Comparison of ENCODE assay signal across 9 cellular contexts in the genomic region with DNA sequence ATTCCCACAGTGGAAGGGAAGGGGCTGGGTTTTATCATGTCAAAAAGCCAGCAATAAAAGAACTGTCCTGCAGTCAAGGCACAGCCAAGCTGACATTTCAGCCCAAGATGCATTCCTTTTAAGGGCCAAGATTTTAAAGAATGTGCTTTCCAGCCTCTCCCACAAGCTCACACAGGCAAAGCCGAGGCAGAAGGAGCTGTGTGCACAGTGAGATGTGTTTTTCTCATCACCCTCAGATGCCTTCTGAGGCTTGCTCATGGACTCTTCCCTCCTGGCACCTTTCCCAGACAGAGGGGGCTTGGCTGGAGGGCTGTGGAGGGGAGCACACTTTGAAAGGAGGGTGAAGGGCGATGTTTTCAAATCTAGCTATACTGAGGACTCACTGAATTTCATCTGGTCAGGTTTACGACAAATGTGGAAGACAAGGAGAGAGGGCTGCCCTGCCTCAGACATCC.
DNase-seq lines count a peak whose midpoint lies in the region; TF ChIP-seq lines count a peak whose summit lies in the region.
"Had no signal": no experiment of that assay in that cellular context is flagged by ENCODE, and none has a peak within 500 bp of the region (broad histone marks: within the 10 kb centered on the region; RNA-seq: fewer than 3 reads in every experiment).

No MANE protein-coding gene starts in this region.

- peak; percentile 79 for DNase-seq in GM03348 (ENCODE audit: low spot score)
- DNase-seq in brain microvascular endothelial cell: peak; percentile 69
- DNase-seq in kidney glomerular epithelial cell (lab: John Stamatoyannopoulos, UW): peak; percentile 75
- DNase-seq in skeletal muscle cell (ENCODE audit: low read depth): peak; percentile 45
- no peak for DNase-seq in LoVo (ENCODE audit: low spot score)
- no peak for DNase-seq in iPS-NIHi7 (ENCODE audit: extremely low spot score)
- DNase-seq in NCI-H510A treated with DMSO at 0.1 percent for 48 hours (lab: John Stamatoyannopoulos, UW): no peak
- DNase-seq in T-helper 2 cell: no peak
- DNase-seq: DMS153 had no signal

- H3K4me3 ChIP-seq in brain microvascular endothelial cell (ENCODE audit: low read depth, low read length): no peak overlapping the region
- no peak overlapping the region for H3K4me3 ChIP-seq in skeletal muscle cell (ENCODE audit: low read depth, low read length)

- H3K36me3 ChIP-seq in brain microvascular endothelial cell (replicated peaks): no peaks in the 10 kb centered on the region

- peak overlapping the region; percentile 69 for H3K27ac ChIP-seq in brain microvascular endothelial cell

- in situ Hi-C loops in brain microvascular endothelial cell (cut with HindIII; ENCODE audit: low pct_ligation_motif_present, low sequenced_read_pairs): no loop called here

- H3K27me3 ChIP-seq in brain microvascular endothelial cell (replicated peaks): no peaks in the 10 kb centered on the region

- no peak for TF ChIP-seq CTCF in brain microvascular endothelial cell (IDR thresholded peaks at IDR 0.05; ENCODE audit: low read depth, low read length, missing control alignments)

Comparison
In these comparisons a context has a peak if more than half of its experiments do, and no peak if none do; other contexts are left out.
1. DNase-seq: peak in GM03348 (single experiment), brain microvascular endothelial cell (single experiment), kidney glomerular epithelial cell (single experiment) and skeletal muscle cell (single experiment); none in LoVo (single experiment), iPS-NIHi7 (single experiment), NCI-H510A treated with DMSO at 0.1 percent for 48 hours (single experiment) and T-helper 2 cell (0 of 5).